Comparison of ENCODE assay signal across 10 cellular contexts in the genomic region with DNA sequence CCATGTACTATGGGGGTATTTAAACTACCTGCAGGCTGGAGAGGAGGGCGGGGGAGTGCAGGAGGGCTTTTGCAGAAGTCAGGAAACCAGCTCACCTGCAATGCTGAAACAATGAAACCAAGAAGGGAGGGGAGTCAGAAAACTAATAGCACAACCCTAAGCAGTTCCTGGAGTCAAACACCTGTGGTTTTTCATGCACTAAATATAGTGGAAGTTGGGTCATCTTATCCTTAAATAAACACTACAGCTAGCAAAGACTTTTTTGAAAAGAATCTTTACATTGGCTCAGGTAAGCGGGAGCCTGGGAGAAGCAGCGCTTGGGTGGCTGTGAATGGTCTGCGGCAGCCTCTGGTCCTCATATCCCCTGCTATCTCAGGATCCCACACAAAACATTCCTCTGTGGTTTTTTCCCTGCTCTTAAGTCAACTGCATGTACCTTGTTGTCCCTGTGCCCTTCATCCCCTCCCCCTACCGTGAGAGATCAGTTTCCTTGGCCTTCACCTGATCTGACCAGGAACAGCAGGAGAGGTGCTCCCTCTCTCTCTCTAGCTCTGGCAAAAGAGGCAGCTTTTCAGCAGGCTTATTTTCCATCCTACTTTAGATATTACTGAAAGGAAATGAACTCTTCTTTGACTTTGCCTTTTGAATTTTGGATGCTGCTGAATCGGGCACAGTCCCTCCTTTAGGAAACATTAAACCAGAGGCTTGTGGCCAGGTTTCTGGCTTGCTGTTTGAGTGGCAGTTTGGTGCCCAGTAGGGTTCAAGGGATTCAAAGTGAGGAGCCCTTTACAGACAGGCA. TPM values are rescaled to one million over a fixed set of nuclear protein-coding genes. Genes with fewer than 3 reads are reported as not detected.
DNase-seq lines count a peak whose midpoint lies in the region; ATAC-seq lines count a peak whose summit lies in the region.
"Had no signal": no experiment of that assay in that cellular context is flagged by ENCODE, and none has a peak within 500 bp of the region (broad histone marks: within the 10 kb centered on the region; RNA-seq: fewer than 3 reads in every experiment).

No MANE protein-coding gene starts in this region.

- H3K27me3 Mint-ChIP-seq in activated CD8-positive, alpha-beta memory T cell treated with anti-CD3 and anti-CD28 coated beads, Interleukin-2, amount 10 ng/mL, durations not matched to agents 7 days and 5 days: no peaks in the 10 kb centered on the region

- peaks cover 69% of the 10 kb centered on the region for H3K4me1 Mint-ChIP-seq in activated CD8-positive, alpha-beta memory T cell treated with anti-CD3 and anti-CD28 coated beads, Interleukin-2, amount 10 ng/mL, durations not matched to agents 7 days and 5 days

- ATAC-seq in HG03039 (IDR thresholded peaks at IDR 0.05; ENCODE audit: unreplicated experiment) (peak; percentile 35), HG02642 (IDR thresholded peaks at IDR 0.05; ENCODE audit: poor library complexity, unreplicated experiment) (no peak)
- no peak for ATAC-seq in activated CD8-positive, alpha-beta memory T cell treated with anti-CD3 and anti-CD28 coated beads, Interleukin-2, amount 10 ng/mL, durations not matched to agents 7 days and 5 days

- peaks cover 37 to 52% (median 44%) of the 10 kb centered on the region in 3 donors for H3K4me1 ChIP-seq in skeletal muscle tissue (ENCODE audit: control insufficient read depth in 3 of 3, insufficient read depth in 3 of 3, low read length in 3 of 3)

- H3K4me3 ChIP-seq in skeletal muscle tissue (ENCODE audit: low read length in 3 of 3): peak overlapping the region in 1 of 3 donors; percentile 25

- H3K4me3 Mint-ChIP-seq in activated CD8-positive, alpha-beta memory T cell treated with anti-CD3 and anti-CD28 coated beads, Interleukin-2, amount 10 ng/mL, durations not matched to agents 7 days and 5 days: no peak overlapping the region
- H3K4me3 Mint-ChIP-seq: activated naive CD4-positive, alpha-beta T cell treated with anti-CD3 and anti-CD28 coated beads, Interleukin-2, amount 50 U/mL, for 24 hours; T-helper 1 cell treated with Interleukin-12 subunit alpha and Interleukin-12 subunit beta and Interleukin-4 antibody, amounts not matched to agents 30 μg/mL and 1 μg/mL, for 36 hours had no signal

- peak overlapping the region in 2 of 3 donors; percentile 16 to 41 for H3K9ac ChIP-seq in skeletal muscle tissue (ENCODE audit: low read depth in 1 of 3, low read length in 3 of 3)

- no peaks in the 10 kb centered on the region for H3K27me3 ChIP-seq in skeletal muscle tissue (ENCODE audit: control insufficient read depth in 3 of 3, insufficient read depth in 3 of 3, low read length in 3 of 3)

- CTCF ChIA-PET in activated CD8-positive, alpha-beta memory T cell treated with anti-CD3 and anti-CD28 coated beads, Interleukin-2, amount 10 ng/mL, durations not matched to agents 7 days and 5 days (lab: Charles Lee): interaction anchor here (0.8 to 8.2 kb wide), 8 partner anchors 11 to 126 kb away, joined by 3 to 52 read pairs (median 4); no protein-coding TSS in a partner anchor

- no peaks in the 10 kb centered on the region for H3K36me3 ChIP-seq in skeletal muscle tissue (ENCODE audit: control insufficient read depth in 3 of 3, insufficient read depth in 3 of 3, low read length in 3 of 3)

- H3K9me3 Mint-ChIP-seq in activated CD8-positive, alpha-beta memory T cell treated with anti-CD3 and anti-CD28 coated beads, Interleukin-2, amount 10 ng/mL, durations not matched to agents 7 days and 5 days (ENCODE audit: low read depth): no peaks in the 10 kb centered on the region
- H3K9me3 Mint-ChIP-seq: activated naive CD4-positive, alpha-beta T cell treated with anti-CD3 and anti-CD28 coated beads, Interleukin-2, amount 50 U/mL, for 24 hours; T-helper 1 cell treated with Interleukin-12 subunit alpha and Interleukin-12 subunit beta and Interleukin-4 antibody, amounts not matched to agents 30 μg/mL and 1 μg/mL, for 36 hours had no signal

- DNase-seq in NCI-H2171 treated with DMSO at 0.1 percent for 48 hours (lab: John Stamatoyannopoulos, UW): peak; percentile 27
- DNase-seq in NCI-H2171 (lab: John Stamatoyannopoulos, UW): no peak
- DNase-seq in activated CD8-positive, alpha-beta memory T cell treated with anti-CD3 and anti-CD28 coated beads, Interleukin-2, amount 10 ng/mL, durations not matched to agents 7 days and 5 days: no peak
- no peak for DNase-seq in NCI-H526 (lab: John Stamatoyannopoulos, UW)
- no peak for DNase-seq in NCI-H2227 treated with DMSO at 0.1 percent for 48 hours (lab: John Stamatoyannopoulos, UW)

- peak overlapping the region; percentile 41 for H3K27ac Mint-ChIP-seq in activated CD8-positive, alpha-beta memory T cell treated with anti-CD3 and anti-CD28 coated beads, Interleukin-2, amount 10 ng/mL, durations not matched to agents 7 days and 5 days
- H3K27ac Mint-ChIP-seq: activated naive CD4-positive, alpha-beta T cell treated with anti-CD3 and anti-CD28 coated beads, Interleukin-2, amount 50 U/mL, for 24 hours; T-helper 1 cell treated with Interleukin-12 subunit alpha and Interleukin-12 subunit beta and Interleukin-4 antibody, amounts not matched to agents 30 μg/mL and 1 μg/mL, for 36 hours had no signal

- peaks cover 20% of the 10 kb centered on the region for H3K36me3 Mint-ChIP-seq in activated CD8-positive, alpha-beta memory T cell treated with anti-CD3 and anti-CD28 coated beads, Interleukin-2, amount 10 ng/mL, durations not matched to agents 7 days and 5 days

- no peaks in the 10 kb centered on the region for H3K9me3 ChIP-seq in skeletal muscle tissue (ENCODE audit: control insufficient read depth in 3 of 3, low read length in 3 of 3)

- peak overlapping the region; percentile 26 for H3K27ac ChIP-seq in skeletal muscle tissue (ENCODE audit: low read depth, low read length)

RNA-seq across cellular contexts. Expression of gene TENT5C, which starts 26.6 kb away (rescaled TPM):
- 10 to 100 TPM; 41.6 to 50.3 TPM for total RNA-seq in activated CD8-positive, alpha-beta memory T cell treated with anti-CD3 and anti-CD28 coated beads, Interleukin-2, amount 10 ng/mL, durations not matched to agents 7 days and 5 days
- total RNA-seq in skeletal muscle tissue: 48.0 TPM
